ENCODE assay signal across 9 cellular contexts in genomic region chr6:107064579-107065065, GRCh38. TPM values are rescaled to one million over a fixed set of nuclear protein-coding genes. Genes with fewer than 3 reads are reported as not detected.
A peak's percentile ranks its signal among the peaks of the same experiment; 100 is the strongest.
DNase-seq lines count a peak whose midpoint lies in the region; ATAC-seq, FAIRE-seq and TF ChIP-seq lines count a peak whose summit lies in the region.
"Had no signal": no experiment of that assay in that cellular context is flagged by ENCODE, and none has a peak within 500 bp of the region (broad histone marks: within the 10 kb centered on the region; RNA-seq: fewer than 3 reads in every experiment).

No MANE protein-coding gene starts in this region.

- FAIRE-seq in K562 (lab: Jason Lieb, UNC), result peak; percentile 75

- in situ Hi-C loops in K562 (cut with MboI), result no loop called here

- H3K9me3 ChIP-seq in MG63, result no peaks in the 10 kb centered on the region
- H3K9me3 ChIP-seq in K562 (replicated peaks; ENCODE audit: control insufficient read depth, insufficient read depth, low read depth, low read length), result no peaks in the 10 kb centered on the region
- no peaks in the 10 kb centered on the region for H3K9me3 ChIP-seq in parathyroid adenoma (ENCODE audit: control insufficient read depth, low read length)
- no peaks in the 10 kb centered on the region for H3K9me3 ChIP-seq in ascending aorta
- H3K9me3 ChIP-seq in endodermal cell (ENCODE audit: control insufficient read depth, low read length), result no peaks in the 10 kb centered on the region

- no peak for TF ChIP-seq POLR2A in K562 (conservative IDR thresholded peaks at IDR 0.05)

- H3K9ac ChIP-seq in K562 (ENCODE audit: insufficient read depth in 1 of 2, low read depth in 2 of 2, low read length in 2 of 2) (peak overlapping the region in 1 of 2 experiments; percentile 72; a peak in 1 of 4 replicates), parathyroid adenoma (no peak overlapping the region), endodermal cell (ENCODE audit: extremely low read depth, low read length, poor library complexity, severe bottlenecking) (no peak overlapping the region)

- peaks cover 31% of the 10 kb centered on the region for H3K36me3 Mint-ChIP-seq in endodermal cell (ENCODE audit: low read depth)

- no peak overlapping the region for H3K4me3 Mint-ChIP-seq in endodermal cell

- H3K4me1 ChIP-seq in K562 (replicated peaks in 1 of 2; ENCODE audit: control insufficient read depth in 2 of 2, insufficient read depth in 2 of 2, low read length in 2 of 2) (peaks cover 0 to 9% of the 10 kb centered on the region in 2 experiments; a peak in 4 of 5 replicates), parathyroid adenoma (no peaks in the 10 kb centered on the region), ascending aorta (no peaks in the 10 kb centered on the region), endodermal cell (ENCODE audit: control insufficient read depth, insufficient read depth, low read length) (peaks cover 24% of the 10 kb centered on the region)

- H2AFZ ChIP-seq in K562 (ENCODE audit: low read depth, low read length) (no peak overlapping the region), parathyroid adenoma (peak overlapping the region; percentile 33)

- H3K4me2 ChIP-seq in K562 (ENCODE audit: insufficient read depth, low read length) (no peak overlapping the region), parathyroid adenoma (ENCODE audit: low read length) (peak overlapping the region; percentile 22)

- H3K4me1 Mint-ChIP-seq in endodermal cell, result peaks cover 61% of the 10 kb centered on the region

- H3K27me3 ChIP-seq in MG63 (no peaks in the 10 kb centered on the region), K562 (ENCODE audit: control insufficient read depth in 2 of 2, insufficient read depth in 2 of 2, low read length in 2 of 2) (peaks cover 4 to 6% of the 10 kb centered on the region in 2 experiments; a peak in 4 of 5 replicates), parathyroid adenoma (ENCODE audit: control insufficient read depth, insufficient read depth, low read length) (no peaks in the 10 kb centered on the region), ascending aorta (no peaks in the 10 kb centered on the region), endodermal cell (ENCODE audit: control insufficient read depth, insufficient read depth, low read length, poor library complexity, severe bottlenecking) (no peaks in the 10 kb centered on the region)

- no peaks in the 10 kb centered on the region for H3K36me3 ChIP-seq in MG63
- H3K36me3 ChIP-seq in K562 (ENCODE audit: control insufficient read depth, insufficient read depth, low read length), result peaks cover 19% of the 10 kb centered on the region; the same call in 1 of the 3 replicates
- H3K36me3 ChIP-seq in parathyroid adenoma (ENCODE audit: control insufficient read depth, insufficient read depth, low read length), result no peaks in the 10 kb centered on the region
- H3K36me3 ChIP-seq in ascending aorta, result peaks cover 0 to 5% of the 10 kb centered on the region in 2 donors
- H3K36me3 ChIP-seq in endodermal cell (ENCODE audit: control insufficient read depth, insufficient read depth, low read length), result peaks cover 3% of the 10 kb centered on the region

- BruUV-seq in K562 (replicated peaks; lab: Mats Ljungman, UMichigan), result no TSS peak

- H3K27ac Mint-ChIP-seq in endodermal cell, result no peak overlapping the region

- TF ChIP-seq RAD21 in K562 (CRISPR knock-in tag; conservative IDR thresholded peaks at IDR 0.05 in 1 of 2, IDR thresholded peaks at IDR 0.05 in 1 of 2), result no peak

- intact Hi-C loops in K562 (cut with micrococcal nuclease), result no loop called here
- intact Hi-C loops in ascending aorta (cut with DNase I), result no loop called here

- no peaks in the 10 kb centered on the region for H3K27me3 Mint-ChIP-seq in endodermal cell (ENCODE audit: insufficient read depth)

- CTCF ChIA-PET in K562 (lab: Yijun Ruan, JAX; ENCODE audit: low intra/inter-chr PET ratio), result no interaction called here

- ATAC-seq in GM19452 (IDR thresholded peaks at IDR 0.05; ENCODE audit: unreplicated experiment), result peak; percentile 44
- peak; percentile 60 for ATAC-seq in K562
- ATAC-seq in HG03469 (IDR thresholded peaks at IDR 0.05; ENCODE audit: unreplicated experiment), result no peak
- ATAC-seq: Panc1 had no signal

- no peaks in the 10 kb centered on the region for H3K9me3 Mint-ChIP-seq in endodermal cell

- TF ChIP-seq CTCF in K562 (IDR thresholded peaks at IDR 0.05 in 2 of 3, conservative IDR thresholded peaks at IDR 0.05 in 1 of 3; ENCODE audit: insufficient read depth in 2 of 3, low read depth in 1 of 3, low read length in 3 of 3) (no peak), parathyroid adenoma (IDR thresholded peaks at IDR 0.05) (no peak), ascending aorta (IDR thresholded peaks at IDR 0.05) (no peak), endodermal cell (conservative IDR thresholded peaks at IDR 0.05) (no peak)

- H3K79me2 ChIP-seq in K562 (ENCODE audit: control insufficient read depth, insufficient read depth, low read length) (no peaks in the 10 kb centered on the region), parathyroid adenoma (no peaks in the 10 kb centered on the region)

- H3K9me1 ChIP-seq in K562 (ENCODE audit: control insufficient read depth, insufficient read depth, low read length), result no peaks in the 10 kb centered on the region

- H3K27ac ChIP-seq in K562 (ENCODE audit: extremely low read depth, low read depth, low read length) (no peak overlapping the region), parathyroid adenoma (no peak overlapping the region), ascending aorta (no peak overlapping the region), endodermal cell (ENCODE audit: low read depth, low read length) (no peak overlapping the region)

- no peak overlapping the region for H3K4me3 ChIP-seq in MG63
- no peak overlapping the region for H3K4me3 ChIP-seq in K562
- H3K4me3 ChIP-seq in parathyroid adenoma (ENCODE audit: low read depth, low read length), result no peak overlapping the region
- no peak overlapping the region for H3K4me3 ChIP-seq in ascending aorta
- no peak overlapping the region for H3K4me3 ChIP-seq in endodermal cell (ENCODE audit: low read length)

- no peak for TF ChIP-seq EP300 in K562 (IDR thresholded peaks at IDR 0.05; ENCODE audit: low read length)

- DNase-seq in MG63 (peak; percentile 67), K562 (ENCODE audit: extremely low read depth in 1 of 4, low spot score in 3 of 4) (peak in 1 of 4 experiments; percentile 36), ascending aorta (ENCODE audit: low spot score in 2 of 2) (no peak), mesenteric fat pad (ENCODE audit: low spot score) (no peak), endodermal cell (no peak)

- no peaks in the 10 kb centered on the region for H4K20me1 ChIP-seq in K562 (replicated peaks; ENCODE audit: control insufficient read depth, insufficient read depth, low read length)

- POLR2A ChIA-PET in K562 (lab: Yijun Ruan, JAX), result no interaction called here

- 43% methylated on average over 6 of the region's 6 CpGs for WGBS in K562 (ENCODE audit: insufficient coverage, low coverage, missing lambda C conversion rate)
- WGBS in endodermal cell (ENCODE audit: insufficient coverage in 1 of 2, insufficient read length in 1 of 2), 2 experiments, result 95 to 100% methylated on average over 4 to 6 of the region's 6 CpGs

RNA-seq across cellular contexts. Expression of gene MTRES1, which starts 36.6 kb away (rescaled TPM):
- total RNA-seq in MG63 (2014; rRNA removed; shearing (Covaris generic); ENCODE audit: low replicate concordance), result 22.9 and 23.6 TPM in 2 replicates
- total RNA-seq in K562 (2011; cell fraction: chromatin; rRNA removed; ENCODE audit: low replicate concordance), result 18.8 and 26.8 TPM in 2 replicates
- 14.2 and 19.5 TPM in 2 replicates for total RNA-seq in K562 (2011; cell fraction: nucleolus; rRNA removed)
- 17.2 and 26.3 TPM in 2 replicates for total RNA-seq in K562 (2011; cell fraction: nucleoplasm; rRNA removed)
- total RNA-seq in K562 (2014; rRNA removed) (21.0 and 25.3 TPM in 2 replicates), K562 (2014; rRNA removed; fragmentation: Illumina TruSeq; extraction: Trizol) (28.6 and 32.5 TPM in 2 replicates), K562 (2015; rRNA removed; fragmentation: Illumina TruSeq; extraction: Trizol) (24.7 and 25.2 TPM in 2 replicates), K562 (2021) (14.5 and 17.8 TPM in 2 replicates), ascending aorta (not detected), mesenteric fat pad (16.1 TPM), endodermal cell (10 to 100 TPM; 20.5 to 26.1 TPM)
- polyA plus RNA-seq in K562 (2011; rRNA removed) (13.1 and 20.7 TPM in 2 replicates), K562 (2014; fragmentation: Illumina TruSeq; extraction: Trizol) (29.7 and 30.3 TPM in 2 replicates), K562 (2014; fragmentation: Nextera tagmentation; extraction: Ambion mirVana) (10 to 100 TPM; 21.4 to 21.7 TPM), K562 (2014; rRNA removed) (34.9 and 35.4 TPM in 2 replicates)
- polyA plus RNA-seq in K562 (2011; cell fraction: cytosol; rRNA removed), result 7.8 and 8.2 TPM in 2 replicates
- polyA plus RNA-seq in K562 (2011; cell fraction: nucleus; rRNA removed), result 6.8 and 10.2 TPM in 2 replicates
- polyA plus RNA-seq in K562 (2012), result 18.3 and 23.6 TPM in 2 replicates
- polyA minus RNA-seq in K562 (2011; rRNA and poly(A)+ RNA removed), result 12.5 and 13.1 TPM in 2 replicates
- 4.6 and 6.7 TPM in 2 replicates for polyA minus RNA-seq in K562 (2011; cell fraction: cytosol; rRNA and poly(A)+ RNA removed)
- polyA minus RNA-seq in K562 (2011; cell fraction: nucleus; rRNA and poly(A)+ RNA removed), result 7.3 and 9.9 TPM in 2 replicates
- polyA plus RNA-seq in endodermal cell (2013, experiment 1 of 2), result 23.4 TPM
- 20.4 TPM for polyA plus RNA-seq in endodermal cell (2013, experiment 2 of 2)

RNA-seq across cellular contexts. Expression of gene BEND3, which starts 50.7 kb away (rescaled TPM):
- total RNA-seq in MG63 (2014; rRNA removed; shearing (Covaris generic); ENCODE audit: low replicate concordance), result 2.2 and 5.9 TPM in 2 replicates
- 5.7 and 9.5 TPM in 2 replicates for total RNA-seq in K562 (2011; cell fraction: chromatin; rRNA removed; ENCODE audit: low replicate concordance)
- 7.0 and 7.8 TPM in 2 replicates for total RNA-seq in K562 (2011; cell fraction: nucleolus; rRNA removed)
- 5.8 and 6.0 TPM in 2 replicates for total RNA-seq in K562 (2011; cell fraction: nucleoplasm; rRNA removed)
- total RNA-seq in K562 (2014; rRNA removed), result 3.6 and 4.2 TPM in 2 replicates
- total RNA-seq in K562 (2014; rRNA removed; fragmentation: Illumina TruSeq; extraction: Trizol), result 3.6 and 4.0 TPM in 2 replicates
- total RNA-seq in K562 (2015; rRNA removed; fragmentation: Illumina TruSeq; extraction: Trizol), result 4.7 TPM in 2 replicates
- 7.4 and 8.4 TPM in 2 replicates for total RNA-seq in K562 (2021)
- polyA plus RNA-seq in K562 (2011; rRNA removed), result 1.9 and 2.4 TPM in 2 replicates
- polyA plus RNA-seq in K562 (2011; cell fraction: cytosol; rRNA removed), result 2.0 and 3.0 TPM in 2 replicates
- 2.9 and 4.6 TPM in 2 replicates for polyA plus RNA-seq in K562 (2011; cell fraction: nucleus; rRNA removed)
- polyA plus RNA-seq in K562 (2012), result 1.6 and 3.1 TPM in 2 replicates
- 3.3 and 3.8 TPM in 2 replicates for polyA plus RNA-seq in K562 (2014; fragmentation: Illumina TruSeq; extraction: Trizol)
- 1 to 10 TPM in 1 of 2 experiments, under 1 TPM in 1; 0.64 to 1.6 TPM for polyA plus RNA-seq in K562 (2014; fragmentation: Nextera tagmentation; extraction: Ambion mirVana)
- polyA plus RNA-seq in K562 (2014; rRNA removed), result 2.5 and 3.5 TPM in 2 replicates
- polyA minus RNA-seq in K562 (2011; rRNA and poly(A)+ RNA removed), result 4.6 and 7.4 TPM in 2 replicates
- polyA minus RNA-seq in K562 (2011; cell fraction: cytosol; rRNA and poly(A)+ RNA removed), result 5.6 and 6.8 TPM in 2 replicates
- 3.2 and 3.4 TPM in 2 replicates for polyA minus RNA-seq in K562 (2011; cell fraction: nucleus; rRNA and poly(A)+ RNA removed)
- 4.2 TPM for total RNA-seq in ascending aorta
- total RNA-seq in mesenteric fat pad, result 3.4 TPM
- 10 to 100 TPM; 18.0 to 28.6 TPM for total RNA-seq in endodermal cell
- polyA plus RNA-seq in endodermal cell (2013, experiment 1 of 2), result 8.2 TPM
- 7.8 TPM for polyA plus RNA-seq in endodermal cell (2013, experiment 2 of 2)

Comparison
In these comparisons a context has a peak if more than half of its experiments do, and no peak if none do; other contexts are left out.
1. RNA of gene MTRES1, which starts 36.6 kb away (total RNA-seq): 20.5 to 26.1 TPM in endodermal cell, 14.2 to 32.5 TPM in K562, 22.9 to 23.6 TPM in MG63 and 16.1 TPM in mesenteric fat pad (single experiment); not detected in ascending aorta (single experiment); every median in the first group is over 10 times any median in the second.